ENCODE assay signal across 12 cellular contexts in the genomic region with DNA sequence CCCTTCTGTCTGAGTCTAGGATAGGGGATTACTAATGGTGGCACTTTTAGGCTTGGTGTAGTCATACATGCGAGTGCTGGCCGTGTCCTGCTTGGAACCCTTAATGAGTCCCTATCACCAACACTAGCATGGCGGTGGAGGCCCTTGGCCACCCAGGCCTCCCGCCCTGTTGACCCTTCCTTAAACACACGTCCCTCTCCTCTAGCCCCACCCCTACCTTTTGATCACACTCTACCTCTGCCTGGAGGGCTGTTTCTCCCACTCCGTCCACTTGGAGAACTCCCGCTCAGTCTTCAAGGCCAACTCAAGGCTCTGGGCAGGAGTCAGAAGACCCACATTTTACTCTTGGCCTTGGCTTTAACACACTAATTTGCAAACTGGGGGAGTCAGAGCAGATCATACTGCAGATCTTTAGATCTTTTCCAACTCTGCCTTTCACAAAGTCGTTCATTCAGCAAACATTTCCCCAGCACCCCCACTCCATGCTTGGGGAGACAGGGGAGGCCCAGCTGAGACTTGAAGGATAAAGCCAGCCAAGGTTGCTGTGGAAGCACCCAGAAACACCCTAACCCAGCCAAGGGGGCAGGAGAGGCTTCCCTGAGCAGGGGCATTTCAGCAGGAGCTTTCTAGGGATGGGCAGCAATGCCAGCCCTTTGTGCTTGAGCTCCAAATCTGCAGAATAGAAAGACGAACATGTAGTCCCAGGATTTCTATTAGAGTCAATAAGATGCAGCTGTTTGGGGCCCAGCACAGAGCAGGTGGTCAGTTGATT. TPM values are rescaled to one million over a fixed set of nuclear protein-coding genes. Genes with fewer than 3 reads are reported as not detected.
DNase-seq lines count a peak whose midpoint lies in the region; ATAC-seq and TF ChIP-seq lines count a peak whose summit lies in the region.
"Had no signal": no experiment of that assay in that cellular context is flagged by ENCODE, and none has a peak within 500 bp of the region (broad histone marks: within the 10 kb centered on the region; RNA-seq: fewer than 3 reads in every experiment).

No MANE protein-coding gene starts in this region.

- H3K4me3 ChIP-seq in right lobe of liver: no peak overlapping the region

- WGBS in right lobe of liver (ENCODE audit: insufficient coverage, low coverage, low lambda C conversion rate, missing lambda C conversion rate): 86% methylated on average over 4 of the region's 9 CpGs

- TF ChIP-seq POLR2A in right lobe of liver (IDR thresholded peaks at IDR 0.05): no peak

- peaks cover 0 to 3% of the 10 kb centered on the region in 2 donors for H3K27me3 ChIP-seq in right lobe of liver

- H3K9me3 Mint-ChIP-seq in effector memory CD8-positive, alpha-beta T cell: no peaks in the 10 kb centered on the region

- H3K27ac ChIP-seq in right lobe of liver: no peak overlapping the region

- H3K36me3 ChIP-seq in right lobe of liver: no peaks in the 10 kb centered on the region

- peaks cover 4 to 7% of the 10 kb centered on the region in 2 donors for H3K4me1 Mint-ChIP-seq in effector memory CD8-positive, alpha-beta T cell (ENCODE audit: low read depth in 2 of 2)

- H3K4me3 Mint-ChIP-seq in effector memory CD8-positive, alpha-beta T cell: peak overlapping the region; percentile 67 to 74

- no peak overlapping the region for H3K27ac Mint-ChIP-seq in effector memory CD8-positive, alpha-beta T cell

- H3K4me1 ChIP-seq in right lobe of liver: peaks cover 0 to 5% (median 2%) of the 10 kb centered on the region in 4 donors

- no peaks in the 10 kb centered on the region for H3K9me3 ChIP-seq in right lobe of liver

- peaks cover 13 to 48% of the 10 kb centered on the region in 2 donors for H3K27me3 Mint-ChIP-seq in effector memory CD8-positive, alpha-beta T cell

- no peak for TF ChIP-seq CTCF in GM10266 (IDR thresholded peaks at IDR 0.05; ENCODE audit: control insufficient read depth, insufficient read depth, low read depth, missing control alignments)
- no peak for TF ChIP-seq CTCF in right lobe of liver (IDR thresholded peaks at IDR 0.05)

- DNase-seq in GM10266 (ENCODE audit: extremely low spot score) (peak; percentile 32), mesenteric fat pad (ENCODE audit: low spot score) (peak; percentile 65), right lobe of liver (no peak), NCI-H2081 (lab: John Stamatoyannopoulos, UW) (no peak), glomerular visceral epithelial cell (ENCODE audit: extremely low spot score) (no peak)
- DNase-seq in effector memory CD8-positive, alpha-beta T cell: no peak
- peak; percentile 18 for DNase-seq in stimulated activated CD8-positive, alpha-beta memory T cell treated with anti-CD3 and anti-CD28 coated beads, Interleukin-4, amount 100 ng/mL, for 48 hours
- DNase-seq: AML-193, NCI-H187, NCI-H510A treated with DMSO at 0.1 percent for 48 hours had no signal

- no peak for ATAC-seq in effector memory CD8-positive, alpha-beta T cell (replicated peaks)
- ATAC-seq in right lobe of liver: no peak
- ATAC-seq in HG03025 (IDR thresholded peaks at IDR 0.05; ENCODE audit: low FRiP score, unreplicated experiment): no peak

- intact Hi-C loops in right lobe of liver (cut with DNase I): no loop called here

- H3K36me3 Mint-ChIP-seq in effector memory CD8-positive, alpha-beta T cell (ENCODE audit: insufficient read depth): no peaks in the 10 kb centered on the region

RNA-seq across cellular contexts. Expression of gene PODN, which starts 1.9 kb away (rescaled TPM):
- total RNA-seq in mesenteric fat pad: 86.3 TPM
- total RNA-seq in right lobe of liver: 1 to 10 TPM; 2.8 to 9.8 (median 5.1) TPM
- total RNA-seq: kidney epithelial cell had no signal

Comparison
In these comparisons a context has a peak if more than half of its experiments do, and no peak if none do; other contexts are left out.
1. DNase-seq: peak in GM10266 (single experiment), mesenteric fat pad (single experiment) and stimulated activated CD8-positive, alpha-beta memory T cell treated with anti-CD3 and anti-CD28 coated beads, Interleukin-4, amount 100 ng/mL, for 48 hours (single experiment); none in effector memory CD8-positive, alpha-beta T cell (0 of 3), right lobe of liver (0 of 3), NCI-H2081 (0 of 2) and glomerular visceral epithelial cell (single experiment).